ENCODE assay signal across 16 cellular contexts in the genomic region with DNA sequence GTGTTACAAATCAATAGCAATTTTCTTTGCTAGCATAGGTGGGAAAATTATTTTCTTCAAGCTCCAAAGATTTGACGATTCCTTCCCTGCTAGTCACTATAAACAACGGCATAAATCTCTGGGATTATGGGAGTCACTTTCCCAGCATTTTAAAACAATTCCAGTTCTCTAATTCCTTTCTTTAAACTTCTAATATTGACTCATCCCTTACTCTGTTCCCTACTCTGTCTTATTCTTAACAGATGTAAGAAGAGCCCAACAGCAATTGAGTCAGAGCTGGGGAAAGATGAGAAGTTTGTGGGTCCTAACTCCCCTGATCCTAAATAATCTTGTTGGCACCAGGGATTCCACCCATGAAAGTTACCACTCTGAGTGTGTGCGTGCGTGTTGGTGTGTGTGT. TPM values are rescaled to one million over a fixed set of nuclear protein-coding genes. Genes with fewer than 3 reads are reported as not detected.
DNase-seq lines count a peak whose midpoint lies in the region; ATAC-seq and TF ChIP-seq lines count a peak whose summit lies in the region.
"Had no signal": no experiment of that assay in that cellular context is flagged by ENCODE, and none has a peak within 500 bp of the region (broad histone marks: within the 10 kb centered on the region; RNA-seq: fewer than 3 reads in every experiment).

No MANE protein-coding gene starts in this region.

- no peak for ATAC-seq in natural killer cell treated with Interleukin-12 subunit alpha and Interleukin-12 subunit beta and Interleukin-15 and Interleukin-18, amount 100 ng/mL, for 72 hours
- ATAC-seq in natural killer cell (no peak), HG03108 (IDR thresholded peaks at IDR 0.05; ENCODE audit: unreplicated experiment) (no peak), GM21526 (IDR thresholded peaks at IDR 0.05; ENCODE audit: low FRiP score, unreplicated experiment) (no peak)
- ATAC-seq: stimulated activated effector memory CD8-positive, alpha-beta T cell treated with anti-CD3 and anti-CD28 coated beads, Interleukin-12 subunit alpha, Interleukin-12 subunit beta, amount 100 ng/mL, for 72 hours had no signal

- no peaks in the 10 kb centered on the region for H3K36me3 Mint-ChIP-seq in natural killer cell treated with Interleukin-12 subunit alpha and Interleukin-12 subunit beta and Interleukin-15 and Interleukin-18, amount 100 ng/mL, for 72 hours
- no peaks in the 10 kb centered on the region for H3K36me3 Mint-ChIP-seq in natural killer cell

- intact Hi-C loops in natural killer cell (cut with micrococcal nuclease) (no loop called here), vagina (cut with DNase I) (no loop called here)

- no peaks in the 10 kb centered on the region for H3K9me3 Mint-ChIP-seq in natural killer cell treated with Interleukin-12 subunit alpha and Interleukin-12 subunit beta and Interleukin-15 and Interleukin-18, amount 100 ng/mL, for 72 hours
- H3K9me3 Mint-ChIP-seq in natural killer cell = no peaks in the 10 kb centered on the region
- H3K9me3 Mint-ChIP-seq: stimulated activated effector memory CD8-positive, alpha-beta T cell treated with anti-CD3 and anti-CD28 coated beads, Interleukin-12 subunit alpha, Interleukin-12 subunit beta, amount 100 ng/mL, for 72 hours had no signal

- H3K4me1 Mint-ChIP-seq in natural killer cell treated with Interleukin-12 subunit alpha and Interleukin-12 subunit beta and Interleukin-15 and Interleukin-18, amount 100 ng/mL, for 72 hours (ENCODE audit: low read depth in 2 of 2) = peaks cover 14 to 53% of the 10 kb centered on the region in 2 donors
- H3K4me1 Mint-ChIP-seq in natural killer cell = no peaks in the 10 kb centered on the region

- TF ChIP-seq CTCF in natural killer cell (IDR thresholded peaks at IDR 0.05) (no peak), WI38 (IDR thresholded peaks at IDR 0.05; ENCODE audit: low read depth, low read length) (no peak), vagina (IDR thresholded peaks at IDR 0.05) (no peak)

- TF ChIP-seq POLR2A in vagina (IDR thresholded peaks at IDR 0.05) = no peak

- no peaks in the 10 kb centered on the region for H3K9me3 ChIP-seq in vagina
- H3K9me3 ChIP-seq: prostate gland had no signal

- H3K36me3 ChIP-seq in vagina = no peaks in the 10 kb centered on the region
- H3K36me3 ChIP-seq: brain microvascular endothelial cell, prostate gland had no signal

- 0 out of 2 replicates have a peak overlapping the region, but pooled peaks have one; percentile 10 for H3K4me3 ChIP-seq in WI38 (ENCODE audit: low read depth, low read length)
- no peak overlapping the region for H3K4me3 ChIP-seq in vagina
- H3K4me3 ChIP-seq: prostate gland had no signal

- no peaks in the 10 kb centered on the region for H3K27me3 ChIP-seq in vagina
- H3K27me3 ChIP-seq: brain microvascular endothelial cell had no signal

- peak overlapping the region; percentile 87 to 91 for H3K27ac Mint-ChIP-seq in natural killer cell treated with Interleukin-12 subunit alpha and Interleukin-12 subunit beta and Interleukin-15 and Interleukin-18, amount 100 ng/mL, for 72 hours
- H3K27ac Mint-ChIP-seq in natural killer cell = no peak overlapping the region

- peaks cover 1 to 10% of the 10 kb centered on the region in 2 donors for H3K27me3 Mint-ChIP-seq in natural killer cell treated with Interleukin-12 subunit alpha and Interleukin-12 subunit beta and Interleukin-15 and Interleukin-18, amount 100 ng/mL, for 72 hours
- peaks cover under 1 to 2% of the 10 kb centered on the region in 2 donors for H3K27me3 Mint-ChIP-seq in natural killer cell (ENCODE audit: low read depth in 2 of 2)

- peak overlapping the region; percentile 43 for H3K4me3 Mint-ChIP-seq in natural killer cell treated with Interleukin-12 subunit alpha and Interleukin-12 subunit beta and Interleukin-15 and Interleukin-18, amount 100 ng/mL, for 72 hours
- no peak overlapping the region for H3K4me3 Mint-ChIP-seq in natural killer cell
- H3K4me3 Mint-ChIP-seq: stimulated activated effector memory CD8-positive, alpha-beta T cell treated with anti-CD3 and anti-CD28 coated beads, Interleukin-12 subunit alpha, Interleukin-12 subunit beta, amount 100 ng/mL, for 72 hours had no signal

- peaks cover 31% of the 10 kb centered on the region for H3K4me1 ChIP-seq in vagina
- H3K4me1 ChIP-seq: prostate gland had no signal

- H3K27ac ChIP-seq in vagina = peak overlapping the region; percentile 74
- H3K27ac ChIP-seq: brain microvascular endothelial cell, C4-2B, prostate gland had no signal

- DNase-seq in natural killer cell treated with Interleukin-12 subunit alpha and Interleukin-12 subunit beta and Interleukin-15 and Interleukin-18, amount 100 ng/mL, for 72 hours (ENCODE audit: low spot score) = no peak
- no peak for DNase-seq in natural killer cell
- DNase-seq in fibroblast of the conjunctiva (ENCODE audit: low read depth) = peak; percentile 63
- no peak for DNase-seq in vagina (ENCODE audit: extremely low spot score in 2 of 2)
- no peak for DNase-seq in NCI-H524 treated with DMSO at 0.1 percent for 48 hours (lab: John Stamatoyannopoulos, UW)
- DNase-seq: activated CD8-positive, alpha-beta memory T cell treated with anti-CD3 and anti-CD28 coated beads, Interleukin-2, amount 50 U/mL, for 4 hours; brain microvascular endothelial cell; NCI-H1436; NCI-H524 had no signal

RNA-seq across cellular contexts. Expression of gene IL21, which starts 47.4 kb away (rescaled TPM):
- 1 to 10 TPM in 1 of 2 donors, under 1 TPM in 1; 0.50 to 1.7 TPM for total RNA-seq in natural killer cell treated with Interleukin-12 subunit alpha and Interleukin-12 subunit beta and Interleukin-15 and Interleukin-18, amount 100 ng/mL, for 72 hours
- total RNA-seq in natural killer cell (not detected), vagina (not detected)
- total RNA-seq: endothelial cell of umbilical vein, prostate gland had no signal

Comparison
In these comparisons a context has a peak if more than half of its experiments do, and no peak if none do; other contexts are left out.
1. H3K27ac Mint-ChIP-seq: peak in natural killer cell treated with Interleukin-12 subunit alpha and Interleukin-12 subunit beta and Interleukin-15 and Interleukin-18, amount 100 ng/mL, for 72 hours (2 of 2); none in natural killer cell (0 of 2).